Comparison of ENCODE assay signal across 2 cellular contexts in the genomic region with DNA sequence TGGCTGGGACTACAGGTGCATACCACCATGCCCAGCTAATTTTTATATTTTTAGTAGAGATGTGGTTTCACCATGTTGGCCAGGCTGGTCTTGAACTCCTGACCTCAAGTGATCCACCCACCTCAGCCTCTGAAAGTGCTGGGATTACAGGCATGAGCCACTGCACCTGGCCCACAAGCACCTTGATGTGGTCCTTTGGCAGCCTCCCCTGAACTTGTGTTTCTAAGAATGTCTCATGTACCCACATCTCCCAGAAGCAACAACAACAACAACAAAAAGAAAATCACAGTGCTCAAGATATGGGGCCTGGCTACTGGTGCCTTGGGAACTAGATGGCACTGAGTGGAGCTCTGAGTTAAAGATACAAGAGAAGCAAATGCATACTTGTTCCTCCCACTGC. TPM values are rescaled to one million over a fixed set of nuclear protein-coding genes. Genes with fewer than 3 reads are reported as not detected.
"Had no signal": no experiment of that assay in that cellular context is flagged by ENCODE, and none has a peak within 500 bp of the region (broad histone marks: within the 10 kb centered on the region; RNA-seq: fewer than 3 reads in every experiment).

No MANE protein-coding gene starts in this region.

RNA-seq across cellular contexts. Expression of gene PLEKHA7, which starts 51.6 kb away (rescaled TPM):
- total RNA-seq: IMR-90 had no signal
- polyA plus RNA-seq: GM23248 had no signal
